In the genomic region with DNA sequence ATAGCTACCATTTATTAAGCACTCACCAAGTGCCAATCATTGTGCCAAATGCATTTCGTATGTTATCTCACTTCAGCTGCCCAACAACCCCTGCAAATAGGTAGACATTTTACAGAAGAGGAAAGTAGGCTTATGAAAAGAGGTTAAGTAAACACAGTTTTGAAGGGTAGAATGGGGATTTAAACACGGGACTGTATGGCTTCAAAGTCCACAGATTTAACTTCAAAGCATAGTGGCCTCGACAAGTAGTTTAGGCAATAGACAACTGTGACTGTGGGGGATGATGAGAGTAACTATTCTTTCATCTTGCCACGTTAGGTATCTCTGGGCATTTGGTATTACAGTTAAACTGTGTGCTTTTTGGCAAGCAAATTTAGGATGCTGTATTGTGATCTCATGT, we compare ENCODE assay signal across 16 cellular contexts.
DNase-seq lines count a peak whose midpoint lies in the region; ATAC-seq, FAIRE-seq and TF ChIP-seq lines count a peak whose summit lies in the region.
"Had no signal": no experiment of that assay in that cellular context is flagged by ENCODE, and none has a peak within 500 bp of the region (broad histone marks: within the 10 kb centered on the region; RNA-seq: fewer than 3 reads in every experiment).

No MANE protein-coding gene starts in this region.

- DNase-seq in Caco-2 = peak; percentile 34 to 54
- DNase-seq in HCT116 (ENCODE audit: low read depth, low spot score) = no peak
- DNase-seq in HepG2 (ENCODE audit: low spot score) = peak; percentile 98
- DNase-seq in substantia nigra (lab: John Stamatoyannopoulos, UW) = no peak
- no peak for DNase-seq in NCI-H1092 treated with DMSO at 0.1 percent for 48 hours (lab: John Stamatoyannopoulos, UW)
- DNase-seq in mesenchymal stem cell = no peak
- DNase-seq in activated naive CD4-positive, alpha-beta T cell (lab: John Stamatoyannopoulos, UW) = no peak
- DNase-seq: CD4-positive, alpha-beta T cell; CD8-positive, alpha-beta T cell had no signal

- H2AFZ ChIP-seq in HCT116 (ENCODE audit: low read depth, low read length, poor library complexity, severe bottlenecking) (peak overlapping the region; percentile 19), OCI-LY3 (ENCODE audit: low read depth, low read length) (peak overlapping the region; percentile 51; the same call in 1 of the 2 replicates), HepG2 (ENCODE audit: low read length) (no peak overlapping the region), mesenchymal stem cell (ENCODE audit: low read depth, low read length) (no peak overlapping the region)

- no peaks in the 10 kb centered on the region for H3K36me3 Mint-ChIP-seq in Caco-2 (ENCODE audit: insufficient read depth, unreplicated experiment)
- H3K36me3 Mint-ChIP-seq: CD8-positive, alpha-beta T cell had no signal

- H3K18ac ChIP-seq in mesenchymal stem cell (ENCODE audit: low read depth in 1 of 2, low read length in 2 of 2) = no peak overlapping the region

- RAD21 ChIA-PET in HCT116 (lab: Charles Lee; ENCODE audit: low non-redundant PET in 1 of 2, low total read pairs in 2 of 2, uncharacterized antibody in 2 of 2, unreplicated experiment in 2 of 2) = no interaction called here

- intact Hi-C loops in Caco-2 (cut with micrococcal nuclease; ENCODE audit: unreplicated experiment) = loop anchor here (5.0 kb wide), 1 partner anchor 128 kb away; no protein-coding TSS in a partner anchor
- intact Hi-C loops in HCT116 (cut with micrococcal nuclease) = loop anchor here (1.0 kb wide), 2 partner anchors 699 to 831 kb away; no protein-coding TSS in a partner anchor
- intact Hi-C loops in HepG2 (cut with micrococcal nuclease; ENCODE audit: unreplicated experiment) = loop anchor here (2.0 kb wide), 2 partner anchors 66 to 126 kb away; no protein-coding TSS in a partner anchor

- peaks cover 21% of the 10 kb centered on the region for H3K4me1 ChIP-seq in Caco-2
- H3K4me1 ChIP-seq in HCT116 (ENCODE audit: control insufficient read depth in 1 of 2, insufficient read depth in 2 of 2, low read length in 2 of 2) = no peaks in the 10 kb centered on the region
- no peaks in the 10 kb centered on the region for H3K4me1 ChIP-seq in OCI-LY3 (ENCODE audit: low read length)
- peaks cover 47% of the 10 kb centered on the region for H3K4me1 ChIP-seq in HepG2 (ENCODE audit: insufficient read depth, low read length)
- H3K4me1 ChIP-seq in mesenchymal stem cell (ENCODE audit: control insufficient read depth, insufficient read depth, low read depth, low read length) = no peaks in the 10 kb centered on the region
- H3K4me1 ChIP-seq: A549 had no signal

- ATAC-seq in HCT116 (no peak), HepG2 (peak; percentile 98)
- ATAC-seq: CD8-positive, alpha-beta T cell had no signal

- TF ChIP-seq EP300 in HepG2 (IDR thresholded peaks at IDR 0.05; ENCODE audit: low read depth in 2 of 2, low read length in 2 of 2) = peak; percentile 92 to 99
- TF ChIP-seq EP300 in HepG2 (CRISPR knock-in tag; IDR thresholded peaks at IDR 0.05; ENCODE audit: borderline replicate concordance) = peak; percentile 97

- POLR2A ChIA-PET in Caco-2 (lab: Charles Lee) (no interaction called here), HCT116 (lab: Charles Lee) (no interaction called here), HepG2 (lab: Yijun Ruan, JAX) (no interaction called here)

- H4K20me1 ChIP-seq in HCT116 (ENCODE audit: insufficient read depth) (no peaks in the 10 kb centered on the region), OCI-LY3 (ENCODE audit: insufficient read depth, low read length) (no peaks in the 10 kb centered on the region), HepG2 (ENCODE audit: insufficient read depth, low read length) (no peaks in the 10 kb centered on the region)
- H4K20me1 ChIP-seq: BLaER1 treated with 17β-estradiol and CSF1 and Interleukin-3, amounts not matched to agents 10 nM and 100 nM had no signal

- H3K4ac ChIP-seq in mesenchymal stem cell (ENCODE audit: low read depth in 1 of 2, low read length in 2 of 2) = no peak overlapping the region

- H3K9ac ChIP-seq in HCT116 (ENCODE audit: low read length) (no peak overlapping the region), OCI-LY3 (ENCODE audit: low read length) (no peak overlapping the region), HepG2 (ENCODE audit: insufficient read depth, low read depth, low read length) (no peak overlapping the region), mesenchymal stem cell (ENCODE audit: low read length) (no peak overlapping the region)
- H3K9ac ChIP-seq: BLaER1 treated with 17β-estradiol and CSF1 and Interleukin-3, amounts not matched to agents 10 nM and 100 nM had no signal

- H3K27ac Mint-ChIP-seq in Caco-2 (ENCODE audit: unreplicated experiment) = no peak overlapping the region
- H3K27ac Mint-ChIP-seq: B cell; CD4-positive, alpha-beta T cell; CD8-positive, alpha-beta T cell had no signal

- no peak overlapping the region for H4K8ac ChIP-seq in mesenchymal stem cell (ENCODE audit: low read length)

- no peak overlapping the region for H2BK120ac ChIP-seq in mesenchymal stem cell (ENCODE audit: low read depth, low read length)

- no peak overlapping the region for H3K14ac ChIP-seq in mesenchymal stem cell (ENCODE audit: low read length in 2 of 2)

- H3K4me3 ChIP-seq in Caco-2 (ENCODE audit: low read depth, low read length) (no peak overlapping the region), HCT116 (replicated peaks in 1 of 2; ENCODE audit: low read depth in 1 of 2, low read length in 2 of 2) (no peak overlapping the region), OCI-LY3 (ENCODE audit: low read length) (no peak overlapping the region), HepG2 (replicated peaks in 1 of 3; ENCODE audit: insufficient read depth in 1 of 3, low read depth in 2 of 3, low read length in 3 of 3) (peak overlapping the region in 1 of 3 experiments; percentile 24; a peak in 1 of 6 replicates), mesenchymal stem cell (ENCODE audit: insufficient read depth in 1 of 2, low read depth in 1 of 2, low read length in 2 of 2) (no peak overlapping the region)
- H3K4me3 ChIP-seq: A549; BLaER1 treated with 17β-estradiol and CSF1 and Interleukin-3, amounts not matched to agents 10 nM and 100 nM had no signal

- BruUV-seq in Caco-2 (replicated peaks; lab: Mats Ljungman, UMichigan) (no TSS peak), HCT116 (replicated peaks; lab: Mats Ljungman, UMichigan) (no TSS peak), HepG2 (replicated peaks; lab: Mats Ljungman, UMichigan) (no TSS peak)

- TF ChIP-seq CTCF in Caco-2 (IDR thresholded peaks at IDR 0.05; ENCODE audit: insufficient read depth in 1 of 2, low read depth in 1 of 2, low read length in 1 of 2, severe bottlenecking in 1 of 2, unreplicated experiment in 1 of 2) = no peak
- TF ChIP-seq CTCF in HCT116 (IDR thresholded peaks at IDR 0.05 in 2 of 3, conservative IDR thresholded peaks at IDR 0.05 in 1 of 3; ENCODE audit: borderline replicate concordance in 1 of 3, insufficient read depth in 1 of 3, low read depth in 2 of 3, low read length in 2 of 3) = no peak
- TF ChIP-seq CTCF in OCI-LY3 (IDR thresholded peaks at IDR 0.05; ENCODE audit: low read depth, low read length) = no peak
- no peak for TF ChIP-seq CTCF in HepG2 (CRISPR knock-in tag; IDR thresholded peaks at IDR 0.05)

- H4K91ac ChIP-seq in mesenchymal stem cell (ENCODE audit: low read length) = no peak overlapping the region

- peaks cover 9% of the 10 kb centered on the region for H3K9me3 Mint-ChIP-seq in Caco-2 (ENCODE audit: unreplicated experiment)
- H3K9me3 Mint-ChIP-seq: CD4-positive, alpha-beta T cell had no signal

- H3K27me3 ChIP-seq in Caco-2 (replicated peaks; ENCODE audit: control insufficient read depth, insufficient read depth, low read length) (no peaks in the 10 kb centered on the region), HCT116 (ENCODE audit: insufficient read depth, low read length) (no peaks in the 10 kb centered on the region), OCI-LY3 (ENCODE audit: low read depth, low read length) (no peaks in the 10 kb centered on the region), HepG2 (ENCODE audit: control insufficient read depth in 1 of 2, insufficient read depth in 2 of 2, low read length in 2 of 2) (no peaks in the 10 kb centered on the region), mesenchymal stem cell (ENCODE audit: control insufficient read depth in 1 of 2, insufficient read depth in 1 of 2, low read length in 2 of 2) (no peaks in the 10 kb centered on the region)
- H3K27me3 ChIP-seq: BLaER1 treated with 17β-estradiol and CSF1 and Interleukin-3, amounts not matched to agents 10 nM and 100 nM had no signal

- H2AK5ac ChIP-seq in mesenchymal stem cell (ENCODE audit: low read length, severe bottlenecking) = no peak overlapping the region

- H3K36me3 ChIP-seq in Caco-2 (ENCODE audit: control insufficient read depth, insufficient read depth, low read length) (no peaks in the 10 kb centered on the region; the same call in 1 of the 2 replicates), HCT116 (ENCODE audit: control insufficient read depth in 1 of 2, insufficient read depth in 2 of 2, low read length in 2 of 2) (no peaks in the 10 kb centered on the region), OCI-LY3 (replicated peaks; ENCODE audit: low read depth, low read length) (no peaks in the 10 kb centered on the region), HepG2 (replicated peaks in 1 of 2; ENCODE audit: control insufficient read depth in 1 of 2, insufficient read depth in 2 of 2, low read length in 2 of 2) (no peaks in the 10 kb centered on the region), mesenchymal stem cell (ENCODE audit: control insufficient read depth in 1 of 2, insufficient read depth in 2 of 2, low read depth in 1 of 2, low read length in 2 of 2) (no peaks in the 10 kb centered on the region)
- H3K36me3 ChIP-seq: BLaER1 treated with 17β-estradiol and CSF1 and Interleukin-3, amounts not matched to agents 10 nM and 100 nM had no signal

- H3K4me2 ChIP-seq in HCT116 (ENCODE audit: low read length) = peak overlapping the region; percentile 23; the same call in 1 of the 2 replicates
- H3K4me2 ChIP-seq in OCI-LY3 (ENCODE audit: low read length) = peak overlapping the region; percentile 25
- H3K4me2 ChIP-seq in HepG2 (ENCODE audit: low read depth, low read length) = peak overlapping the region; percentile 48
- H3K4me2 ChIP-seq in mesenchymal stem cell (ENCODE audit: low read length, poor library complexity, severe bottlenecking) = no peak overlapping the region
- H3K4me2 ChIP-seq: A549; BLaER1 treated with 17β-estradiol and CSF1 and Interleukin-3, amounts not matched to agents 10 nM and 100 nM had no signal

- in situ Hi-C loops in HepG2 (cut with HindIII; ENCODE audit: extremely low pct_ligation_motif_present, low pct_unique_long_range_greater_than_20kb) = no loop called here

- H3K79me2 ChIP-seq in HCT116 (ENCODE audit: insufficient read depth, low read length) = no peaks in the 10 kb centered on the region
- H3K79me2 ChIP-seq in OCI-LY3 (ENCODE audit: low read length) = no peaks in the 10 kb centered on the region
- no peaks in the 10 kb centered on the region for H3K79me2 ChIP-seq in HepG2 (ENCODE audit: insufficient read depth, low read length)

- peaks cover 2% of the 10 kb centered on the region for H3K27me3 Mint-ChIP-seq in Caco-2 (ENCODE audit: insufficient read depth, unreplicated experiment)
- H3K27me3 Mint-ChIP-seq: B cell; CD4-positive, alpha-beta T cell had no signal

- FAIRE-seq in HepG2 (lab: Jason Lieb, UNC) = peak; percentile 96
- FAIRE-seq: A549, G401.6 had no signal

- H2BK15ac ChIP-seq in mesenchymal stem cell (ENCODE audit: low read depth, poor library complexity, severe bottlenecking) = no peak overlapping the region

- no peaks in the 10 kb centered on the region for H3K9me2 ChIP-seq in HCT116 (ENCODE audit: insufficient read depth)

- no peak overlapping the region for H2BK5ac ChIP-seq in mesenchymal stem cell (ENCODE audit: low read depth, low read length, poor library complexity, severe bottlenecking)

- H3K79me1 ChIP-seq in mesenchymal stem cell (replicated peaks; ENCODE audit: low read length, poor library complexity, severe bottlenecking) = no peaks in the 10 kb centered on the region

- CTCF ChIA-PET in Caco-2 (lab: Charles Lee) = no interaction called here
- CTCF ChIA-PET in HCT116 (lab: Charles Lee) = no interaction called here
- CTCF ChIA-PET in HepG2 (lab: Yijun Ruan, JAX; ENCODE audit: low intra/inter-chr PET ratio, low total read pairs) = interaction anchor here (1.3 to 2.3 kb wide), 2 partner anchors 126 to 699 kb away, joined by 6 read pairs; no protein-coding TSS in a partner anchor

- peaks cover 18% of the 10 kb centered on the region for H3K4me1 Mint-ChIP-seq in Caco-2 (ENCODE audit: low read depth, unreplicated experiment)
- H3K4me1 Mint-ChIP-seq: B cell had no signal

- H2BK12ac ChIP-seq in mesenchymal stem cell (ENCODE audit: low read length in 2 of 2) = no peak overlapping the region

- TF ChIP-seq POLR2A in HCT116 (IDR thresholded peaks at IDR 0.05; ENCODE audit: borderline replicate concordance, extremely low read depth, insufficient read depth, insufficient read length) (no peak), HepG2 (IDR thresholded peaks at IDR 0.05; ENCODE audit: insufficient read depth in 1 of 2, low read depth in 2 of 2, low read length in 2 of 2) (no peak)

- H3K27ac ChIP-seq in HCT116 (ENCODE audit: low read depth, low read length) (no peak overlapping the region), OCI-LY3 (ENCODE audit: low read length) (no peak overlapping the region), HepG2 (ENCODE audit: extremely low read length, insufficient read depth, low read length) (peak overlapping the region; percentile 69), substantia nigra (ENCODE audit: low read depth, low read length, poor library complexity, severe bottlenecking) (no peak overlapping the region), mesenchymal stem cell (ENCODE audit: low read length, poor library complexity, severe bottlenecking) (no peak overlapping the region)
- H3K27ac ChIP-seq: 22Rv1; A549; BLaER1 treated with 17β-estradiol and CSF1 and Interleukin-3, amounts not matched to agents 10 nM and 100 nM; C4-2B had no signal

- H3K9me3 ChIP-seq in Caco-2 (no peaks in the 10 kb centered on the region), HCT116 (ENCODE audit: control insufficient read depth in 1 of 2, insufficient read depth in 1 of 2, low read depth in 1 of 2, low read length in 2 of 2) (no peaks in the 10 kb centered on the region), OCI-LY3 (ENCODE audit: insufficient read depth, low read length) (no peaks in the 10 kb centered on the region), HepG2 (ENCODE audit: low read length) (no peaks in the 10 kb centered on the region), mesenchymal stem cell (ENCODE audit: control insufficient read depth, low read length) (peaks cover under 1% of the 10 kb centered on the region)
- H3K9me3 ChIP-seq: A549; BLaER1 treated with 17β-estradiol and CSF1 and Interleukin-3, amounts not matched to agents 10 nM and 100 nM had no signal

- no peak overlapping the region for H3K4me3 Mint-ChIP-seq in Caco-2 (ENCODE audit: unreplicated experiment)
- H3K4me3 Mint-ChIP-seq: B cell; CD4-positive, alpha-beta T cell; CD8-positive, alpha-beta T cell had no signal

- WGBS in HepG2 (ENCODE audit: low lambda C conversion rate) = 0% methylated on average over 4 of the region's 4 CpGs
- 39% methylated on average over 4 of the region's 4 CpGs for whole genome bisulfite sequencing in mesenchymal stem cell

- no peak overlapping the region for H3K23ac ChIP-seq in mesenchymal stem cell (ENCODE audit: low read length in 2 of 2)

- TF ChIP-seq RAD21 in HCT116 (IDR thresholded peaks at IDR 0.05; ENCODE audit: low read depth) (no peak), HepG2 (CRISPR knock-in tag; IDR thresholded peaks at IDR 0.05) (no peak)

Comparison
In these comparisons a context has a peak if more than half of its experiments do, and no peak if none do; other contexts are left out.
1. DNase-seq: peak in Caco-2 (2 of 2) and HepG2 (single experiment); none in HCT116 (single experiment), substantia nigra (0 of 49), NCI-H1092 treated with DMSO at 0.1 percent for 48 hours (single experiment), mesenchymal stem cell (single experiment) and activated naive CD4-positive, alpha-beta T cell (0 of 4).
2. H2AFZ ChIP-seq: peak in HCT116 (single experiment) and OCI-LY3 (single experiment); none in HepG2 (single experiment) and mesenchymal stem cell (single experiment).